Comparison of ENCODE assay signal across 33 cellular contexts in the genomic region with DNA sequence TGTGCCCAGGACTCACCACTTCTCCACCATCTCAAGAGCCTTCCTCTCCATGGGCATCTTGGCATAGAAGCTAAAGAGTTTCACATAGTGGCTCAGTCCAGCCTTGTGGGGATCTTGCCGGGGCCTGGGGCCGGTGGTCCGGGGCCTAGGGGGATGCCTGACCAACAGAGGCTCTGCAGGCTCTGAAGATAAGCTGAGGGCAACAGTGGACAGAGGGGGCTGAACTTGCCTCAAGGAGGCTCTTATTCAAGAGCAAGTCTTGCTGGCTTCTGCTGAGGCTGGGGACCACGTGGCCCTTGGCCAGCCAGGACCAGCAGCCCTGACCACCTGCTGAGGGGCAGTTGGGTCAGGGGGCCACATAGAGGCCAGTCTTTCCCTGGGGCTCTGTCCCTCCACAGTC.
"Had no signal": no experiment of that assay in that cellular context is flagged by ENCODE, and none has a peak within 500 bp of the region (broad histone marks: within the 10 kb centered on the region; RNA-seq: fewer than 3 reads in every experiment).

No MANE protein-coding gene starts in this region.

- H3K4me3 ChIP-seq: ascending aorta, body of pancreas, breast epithelium had no signal

- H3K4me1 ChIP-seq: breast epithelium had no signal

- H3K9me3 Mint-ChIP-seq: activated B cell treated with CpG ODN at 0.5 μM for 24 hours; activated CD4-positive, alpha-beta memory T cell treated with anti-CD3 and anti-CD28 coated beads for 36 hours; activated CD8-positive, alpha-beta T cell treated with anti-CD3 and anti-CD28 coated beads for 36 hours; activated naive CD4-positive, alpha-beta T cell treated with anti-CD3 and anti-CD28 coated beads, Interleukin-2, amount 10 ng/mL, durations not matched to agents 7 days and 5 days; activated naive CD4-positive, alpha-beta T cell treated with anti-CD3 and anti-CD28 coated beads, Interleukin-2, amount 50 U/mL, for 24 hours; activated naive CD8-positive, alpha-beta T cell treated with anti-CD3 and anti-CD28 coated beads, Interleukin-2, amount 10 ng/mL, durations not matched to agents 7 days and 5 days; activated naive CD8-positive, alpha-beta T cell treated with anti-CD3 and anti-CD28 coated beads, Interleukin-2, amount 50 U/mL, for 24 hours; activated T-cell treated with anti-CD3 and anti-CD28 coated beads, Interleukin-2, amount 50 U/mL, for 24 hours; activated T-helper 2 cell treated with anti-CD3 and anti-CD28 coated beads, Interferon-gamma antibody, Interleukin-2, Interleukin-4, amounts not matched to agents 10 μg/mL and 5 μg/mL and 100 μg/mL, durations not matched to agents 14 hours and 24 hours and 36 hours; T-cell; T-helper 2 cell treated with Interferon-gamma antibody and Interleukin-4, amounts not matched to agents 5 μg/mL and 100 μg/mL, for 36 hours had no signal

- FAIRE-seq: TTC549 had no signal

- H3K27ac ChIP-seq: ascending aorta, body of pancreas, brain microvascular endothelial cell, breast epithelium, VCaP had no signal

- ATAC-seq: activated CD8-positive, alpha-beta T cell treated with anti-CD3 and anti-CD28 coated beads for 36 hours; activated naive CD8-positive, alpha-beta T cell treated with anti-CD3 and anti-CD28 coated beads, Interleukin-2, amount 50 U/mL, for 24 hours; body of pancreas; T-cell had no signal

- H3K9me3 ChIP-seq: ascending aorta, body of pancreas, breast epithelium had no signal

- H3K27ac Mint-ChIP-seq: activated B cell treated with CpG ODN at 0.5 μM for 24 hours; activated CD4-positive, alpha-beta memory T cell treated with anti-CD3 and anti-CD28 coated beads for 36 hours; activated CD8-positive, alpha-beta T cell treated with anti-CD3 and anti-CD28 coated beads for 36 hours; activated naive CD4-positive, alpha-beta T cell treated with anti-CD3 and anti-CD28 coated beads, Interleukin-2, amount 50 U/mL, for 24 hours; activated naive CD8-positive, alpha-beta T cell; activated naive CD8-positive, alpha-beta T cell treated with anti-CD3 and anti-CD28 coated beads, Interleukin-2, amount 10 ng/mL, durations not matched to agents 7 days and 5 days; activated naive CD8-positive, alpha-beta T cell treated with anti-CD3 and anti-CD28 coated beads, Interleukin-2, amount 50 U/mL, for 24 hours; activated T-helper 2 cell treated with anti-CD3 and anti-CD28 coated beads, Interferon-gamma antibody, Interleukin-2, Interleukin-4, amounts not matched to agents 10 μg/mL and 5 μg/mL and 100 μg/mL, durations not matched to agents 14 hours and 24 hours and 36 hours; T-helper 2 cell treated with Interferon-gamma antibody and Interleukin-4, amounts not matched to agents 5 μg/mL and 100 μg/mL, for 36 hours had no signal

- H3K27me3 Mint-ChIP-seq: activated B cell treated with CpG ODN at 0.5 μM for 24 hours; activated CD4-positive, alpha-beta memory T cell treated with anti-CD3 and anti-CD28 coated beads for 36 hours; activated CD8-positive, alpha-beta T cell treated with anti-CD3 and anti-CD28 coated beads for 36 hours; activated naive CD4-positive, alpha-beta T cell treated with anti-CD3 and anti-CD28 coated beads, Interleukin-2, amount 50 U/mL, for 24 hours; activated naive CD8-positive, alpha-beta T cell; activated naive CD8-positive, alpha-beta T cell treated with anti-CD3 and anti-CD28 coated beads, Interleukin-2, amount 10 ng/mL, durations not matched to agents 7 days and 5 days; activated naive CD8-positive, alpha-beta T cell treated with anti-CD3 and anti-CD28 coated beads, Interleukin-2, amount 50 U/mL, for 24 hours; activated T-cell treated with anti-CD3 and anti-CD28 coated beads, Interleukin-2, amount 50 U/mL, for 24 hours; T-cell had no signal

- H3K27me3 ChIP-seq: ascending aorta, body of pancreas, brain microvascular endothelial cell, breast epithelium had no signal

- DNase-seq: activated B cell treated with CpG ODN at 0.5 μM for 24 hours; activated CD4-positive, alpha-beta memory T cell treated with anti-CD3 and anti-CD28 coated beads for 36 hours; activated CD4-positive, alpha-beta T cell treated with anti-CD3 and anti-CD28 coated beads for 48 hours; activated CD4-positive, alpha-beta T cell treated with anti-CD3 and anti-CD28 coated beads, Interleukin-2, amount 50 U/mL, for 1 hour; activated CD4-positive, alpha-beta T cell treated with anti-CD3 and anti-CD28 coated beads, Interleukin-2, amount 50 U/mL, for 4 hours; activated CD4-positive, CD25-positive, alpha-beta regulatory T cell treated with anti-CD3 and anti-CD28 coated beads, Interleukin-2, amount 50 U/mL, for 72 hours; activated CD8-positive, alpha-beta memory T cell treated with anti-CD3 and anti-CD28 coated beads, Interleukin-2, amount 50 U/mL, for 4 hours; activated CD8-positive, alpha-beta T cell treated with anti-CD3 and anti-CD28 coated beads for 36 hours; activated effector memory CD4-positive, alpha-beta T cell treated with Interleukin-2 at 50 U/mL for 16 hours; activated gamma-delta T cell; activated naive CD4-positive, alpha-beta T cell treated with anti-CD3 and anti-CD28 coated beads, Interleukin-2, amount 10 ng/mL, durations not matched to agents 7 days and 5 days; activated naive CD4-positive, alpha-beta T cell treated with Interleukin-2 at 50 U/mL for 16 hours; activated naive CD8-positive, alpha-beta T cell treated with anti-CD3 and anti-CD28 coated beads, Interleukin-2, amount 10 ng/mL, durations not matched to agents 7 days and 5 days; activated naive CD8-positive, alpha-beta T cell treated with anti-CD3 and anti-CD28 coated beads, Interleukin-2, amount 50 U/mL, for 24 hours; activated T-cell treated with anti-CD3 and anti-CD28 coated beads for 4 hours; activated T-cell treated with anti-CD3 and anti-CD28 coated beads, Interleukin-2, amount 50 U/mL, for 24 hours; activated T-cell treated with anti-CD3 and anti-CD28 coated beads, Interleukin-2, amount 50 U/mL, for 48 hours; amygdala; anterior cingulate cortex; body of pancreas; brain microvascular endothelial cell; central memory CD4-positive, alpha-beta T cell; T-cell; T-helper 2 cell; T-helper 9 cell had no signal

- H3K36me3 ChIP-seq: breast epithelium had no signal

- H3K4me3 Mint-ChIP-seq: activated B cell treated with CpG ODN at 0.5 μM for 24 hours; activated CD4-positive, alpha-beta memory T cell treated with anti-CD3 and anti-CD28 coated beads for 36 hours; activated CD8-positive, alpha-beta T cell treated with anti-CD3 and anti-CD28 coated beads for 36 hours; activated naive CD4-positive, alpha-beta T cell treated with anti-CD3 and anti-CD28 coated beads, Interleukin-2, amount 10 ng/mL, durations not matched to agents 7 days and 5 days; activated naive CD4-positive, alpha-beta T cell treated with anti-CD3 and anti-CD28 coated beads, Interleukin-2, amount 50 U/mL, for 24 hours; activated naive CD8-positive, alpha-beta T cell; activated naive CD8-positive, alpha-beta T cell treated with anti-CD3 and anti-CD28 coated beads, Interleukin-2, amount 10 ng/mL, durations not matched to agents 7 days and 5 days; activated naive CD8-positive, alpha-beta T cell treated with anti-CD3 and anti-CD28 coated beads, Interleukin-2, amount 50 U/mL, for 24 hours; activated T-cell treated with anti-CD3 and anti-CD28 coated beads, Interleukin-2, amount 50 U/mL, for 24 hours; T-cell; T-helper 2 cell treated with Interferon-gamma antibody and Interleukin-4, amounts not matched to agents 5 μg/mL and 100 μg/mL, for 36 hours had no signal
